In genomic region chr15:77075528-77075927, GRCh38 we compare ENCODE assay signal across 18 cellular contexts. TPM values are rescaled to one million over a fixed set of nuclear protein-coding genes. Genes with fewer than 3 reads are reported as not detected.
A peak's percentile ranks its signal among the peaks of the same experiment; 100 is the strongest.
DNase-seq lines count a peak whose midpoint lies in the region; TF ChIP-seq lines count a peak whose summit lies in the region.
"Had no signal": no experiment of that assay in that cellular context is flagged by ENCODE, and none has a peak within 500 bp of the region (broad histone marks: within the 10 kb centered on the region; RNA-seq: fewer than 3 reads in every experiment).

No MANE protein-coding gene starts in this region.

- peaks cover 3 to 6% (median 3%) of the 10 kb centered on the region in 3 donors for H3K4me1 ChIP-seq in esophagus squamous epithelium

- H3K4me3 ChIP-seq in esophagus squamous epithelium, result no peak overlapping the region
- H3K4me3 ChIP-seq: Peyer's patch had no signal

- TF ChIP-seq CTCF in HFFc6 (IDR thresholded peaks at IDR 0.05), result no peak
- no peak for TF ChIP-seq CTCF in chondrocyte (IDR thresholded peaks at IDR 0.05)
- TF ChIP-seq CTCF in esophagus squamous epithelium (IDR thresholded peaks at IDR 0.05), result no peak

- H3K27ac Mint-ChIP-seq in HFFc6 (no peak overlapping the region), chondrocyte (ENCODE audit: unreplicated experiment) (no peak overlapping the region)
- H3K27ac Mint-ChIP-seq: activated naive CD4-positive, alpha-beta T cell treated with anti-CD3 and anti-CD28 coated beads, Interleukin-2, amount 50 U/mL, for 24 hours; CD4-positive, alpha-beta memory T cell; type B pancreatic cell had no signal

- DNase-seq in HFFc6 (peak; percentile 45), SW480 (ENCODE audit: low spot score) (peak; percentile 57), fibroblast of peridontal ligament (ENCODE audit: extremely low read depth) (peak; percentile 29), substantia nigra (lab: John Stamatoyannopoulos, UW) (peak in 28 of 49 donors; percentile 16 to 68 (median 38)), NCI-H524 treated with DMSO at 0.1 percent for 48 hours (lab: John Stamatoyannopoulos, UW) (no peak), chondrocyte (ENCODE audit: low spot score) (no peak), esophagus squamous epithelium (lab: John Stamatoyannopoulos, UW) (no peak), OCI-M2 (lab: John Stamatoyannopoulos, UW; ENCODE audit: unreplicated experiment) (no peak)
- DNase-seq: activated CD4-positive, alpha-beta T cell treated with anti-CD3 and anti-CD28 coated beads for 4 hours; CD4-positive, alpha-beta memory T cell; cerebellar nuclear complex; IMR-90; NCI-H526; Peyer's patch; stimulated activated CD4-positive, alpha-beta T cell treated with anti-CD3 and anti-CD28 coated beads, Interleukin-1b, Interleukin-23, amount 100 ng/mL, for 48 hours; stimulated activated CD8-positive, alpha-beta memory T cell treated with anti-CD3 and anti-CD28 coated beads, Interleukin-4, amount 100 ng/mL, for 48 hours had no signal

- no peaks in the 10 kb centered on the region for H3K9me3 ChIP-seq in esophagus squamous epithelium
- H3K9me3 ChIP-seq: Peyer's patch had no signal

- WGBS in esophagus squamous epithelium, 2 donors, result 73 to 77% methylated on average over 8 to 9 of the region's 9 CpGs

- peaks cover 12% of the 10 kb centered on the region for H3K4me1 Mint-ChIP-seq in HFFc6 (ENCODE audit: low read depth)
- peaks cover 8% of the 10 kb centered on the region for H3K4me1 Mint-ChIP-seq in chondrocyte (ENCODE audit: low read depth)

- no peak for TF ChIP-seq POLR2A in esophagus squamous epithelium (IDR thresholded peaks at IDR 0.05)

- H3K9me3 Mint-ChIP-seq in HFFc6 (no peaks in the 10 kb centered on the region), chondrocyte (ENCODE audit: low read depth) (no peaks in the 10 kb centered on the region)
- H3K9me3 Mint-ChIP-seq: activated naive CD4-positive, alpha-beta T cell treated with anti-CD3 and anti-CD28 coated beads, Interleukin-2, amount 50 U/mL, for 24 hours; CD4-positive, alpha-beta memory T cell; type B pancreatic cell had no signal

- H3K36me3 Mint-ChIP-seq in HFFc6 (ENCODE audit: low read depth) (no peaks in the 10 kb centered on the region), chondrocyte (ENCODE audit: low read depth) (no peaks in the 10 kb centered on the region)
- H3K36me3 Mint-ChIP-seq: activated naive CD4-positive, alpha-beta T cell treated with anti-CD3 and anti-CD28 coated beads, Interleukin-2, amount 50 U/mL, for 24 hours; type B pancreatic cell had no signal

- intact Hi-C loops in esophagus squamous epithelium (cut with DNase I), result no loop called here

- H3K4me3 Mint-ChIP-seq in HFFc6, result no peak overlapping the region
- H3K4me3 Mint-ChIP-seq in chondrocyte (ENCODE audit: unreplicated experiment), result no peak overlapping the region
- H3K4me3 Mint-ChIP-seq: activated naive CD4-positive, alpha-beta T cell treated with anti-CD3 and anti-CD28 coated beads, Interleukin-2, amount 50 U/mL, for 24 hours; CD4-positive, alpha-beta memory T cell; type B pancreatic cell had no signal

- H3K27ac ChIP-seq in substantia nigra (ENCODE audit: low read depth, low read length, poor library complexity, severe bottlenecking), result no peak overlapping the region
- H3K27ac ChIP-seq in esophagus squamous epithelium, result no peak overlapping the region
- H3K27ac ChIP-seq: Peyer's patch had no signal

- H3K36me3 ChIP-seq in esophagus squamous epithelium, result no peaks in the 10 kb centered on the region
- H3K36me3 ChIP-seq: Peyer's patch had no signal

- H3K27me3 ChIP-seq in esophagus squamous epithelium, result peaks cover 0 to 9% (median 0%) of the 10 kb centered on the region in 4 donors
- H3K27me3 ChIP-seq: Peyer's patch had no signal

- H3K27me3 Mint-ChIP-seq in HFFc6 (ENCODE audit: insufficient read depth) (peaks cover 23% of the 10 kb centered on the region), chondrocyte (ENCODE audit: low read depth) (no peaks in the 10 kb centered on the region)
- H3K27me3 Mint-ChIP-seq: activated naive CD4-positive, alpha-beta T cell treated with anti-CD3 and anti-CD28 coated beads, Interleukin-2, amount 50 U/mL, for 24 hours; type B pancreatic cell had no signal

RNA-seq across cellular contexts. Expression of gene TSPAN3, which starts 4.6 kb away (rescaled TPM):
- 100 to 1,000 TPM; 153 to 222 (median 183) TPM for total RNA-seq in HFFc6 (2021; fragmentation: NEBNext Ultra II Directional; extraction: Animal tissue kit (Norgen Biotek cat#: 25700))
- total RNA-seq in chondrocyte (242 to 333 TPM (median 250 TPM) in 3 replicates), esophagus squamous epithelium (100 to 1,000 TPM in 1 of 4 donors, 10 to 100 TPM in 3; 77.3 to 114 (median 87.0) TPM)

Comparison
In these comparisons a context has a peak if more than half of its experiments do, and no peak if none do; other contexts are left out.
1. DNase-seq: peak in HFFc6 (single experiment), SW480 (single experiment), fibroblast of peridontal ligament (single experiment) and substantia nigra (28 of 49); none in NCI-H524 treated with DMSO at 0.1 percent for 48 hours (single experiment), chondrocyte (single experiment), esophagus squamous epithelium (single experiment) and OCI-M2 (single experiment).